ENCODE assay signal across 16 cellular contexts in the genomic region with DNA sequence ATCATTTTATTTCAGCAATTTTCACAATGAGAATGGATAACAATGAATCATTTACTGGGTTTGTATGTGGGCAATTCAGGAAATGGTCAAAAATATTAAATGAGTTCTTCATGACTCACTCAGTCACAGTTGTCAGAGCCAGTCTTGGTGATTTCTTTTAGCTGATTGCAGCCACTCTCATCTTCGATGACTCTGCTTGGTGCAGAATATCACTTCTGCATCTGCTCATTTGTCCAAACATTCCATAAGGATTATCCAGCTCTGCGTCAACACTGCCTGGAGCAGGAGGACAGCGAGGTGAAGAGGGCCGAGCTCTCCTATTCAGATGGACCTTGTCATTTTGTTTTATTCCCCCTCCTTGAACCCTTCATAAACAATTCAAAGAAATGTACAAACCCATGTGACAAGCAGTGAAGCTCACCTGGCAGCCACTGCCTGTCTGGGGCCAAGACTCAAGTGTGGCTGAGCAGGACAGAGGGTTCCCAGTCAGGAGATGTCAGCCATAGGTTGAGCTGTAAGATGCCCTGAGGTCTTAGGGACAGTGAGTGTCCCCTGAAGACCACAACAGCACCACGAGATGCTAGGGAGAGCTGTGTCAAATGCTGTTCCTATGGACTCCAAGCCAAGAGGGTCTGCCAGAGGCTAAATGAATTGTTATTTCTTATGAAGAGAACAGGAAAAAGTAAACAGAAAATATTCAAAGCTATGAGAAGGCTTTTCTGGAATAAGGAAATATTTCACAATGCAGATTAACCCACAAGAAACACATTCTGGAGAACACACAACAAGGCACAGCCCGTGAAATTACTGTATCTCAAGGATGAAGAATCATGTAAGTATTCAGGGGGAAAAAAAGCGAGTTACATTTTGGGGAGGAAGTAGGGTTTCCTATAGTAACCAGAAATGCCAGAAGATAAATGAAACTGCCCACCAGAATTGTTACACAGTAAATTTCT. TPM values are rescaled to one million over a fixed set of nuclear protein-coding genes. Genes with fewer than 3 reads are reported as not detected.
A peak's percentile ranks its signal among the peaks of the same experiment; 100 is the strongest.
DNase-seq lines count a peak whose midpoint lies in the region; ATAC-seq and TF ChIP-seq lines count a peak whose summit lies in the region.
"Had no signal": no experiment of that assay in that cellular context is flagged by ENCODE, and none has a peak within 500 bp of the region (broad histone marks: within the 10 kb centered on the region; RNA-seq: fewer than 3 reads in every experiment).

No MANE protein-coding gene starts in this region.

- TF ChIP-seq CTCF in foreskin fibroblast (IDR thresholded peaks at IDR 0.05; ENCODE audit: low read depth, low read length) (no peak), heart right ventricle (IDR thresholded peaks at IDR 0.05) (no peak), esophagus muscularis mucosa (IDR thresholded peaks at IDR 0.05) (no peak)

- TF ChIP-seq POLR2A in esophagus muscularis mucosa (IDR thresholded peaks at IDR 0.05; ENCODE audit: low read depth) = no peak

- intact Hi-C loops in heart right ventricle (cut with DNase I) (no loop called here), esophagus muscularis mucosa (cut with DNase I) (no loop called here)

- no peak for TF ChIP-seq EP300 in esophagus muscularis mucosa (IDR thresholded peaks at IDR 0.05)

- H3K36me3 ChIP-seq in heart right ventricle (no peaks in the 10 kb centered on the region), esophagus muscularis mucosa (no peaks in the 10 kb centered on the region)
- H3K36me3 ChIP-seq: cardiac muscle cell, ovary, Peyer's patch had no signal

- WGBS in heart right ventricle, 2 donors = 76 to 85% methylated on average over 7 of the region's 7 CpGs
- 79% methylated on average over 7 of the region's 7 CpGs for WGBS in esophagus muscularis mucosa

- H3K27me3 ChIP-seq in heart right ventricle (peaks cover 0 to 6% (median 0%) of the 10 kb centered on the region in 7 donors), esophagus muscularis mucosa (no peaks in the 10 kb centered on the region)
- H3K27me3 ChIP-seq: cardiac muscle cell, ovary, Peyer's patch had no signal

- H3K27ac ChIP-seq in heart right ventricle (no peak overlapping the region), esophagus muscularis mucosa (replicated peaks in 1 of 4) (no peak overlapping the region)
- H3K27ac ChIP-seq: cardiac muscle cell, ovary, Peyer's patch had no signal

- H3K4me1 ChIP-seq in heart right ventricle = no peaks in the 10 kb centered on the region
- H3K4me1 ChIP-seq in esophagus muscularis mucosa = no peaks in the 10 kb centered on the region
- H3K4me1 ChIP-seq: Peyer's patch had no signal

- ATAC-seq in heart right ventricle (no peak), GM21717 (IDR thresholded peaks at IDR 0.05; ENCODE audit: unreplicated experiment) (no peak)

- peaks cover 0 to 2% (median 0%) of the 10 kb centered on the region in 11 donors for H3K9me3 ChIP-seq in heart right ventricle
- H3K9me3 ChIP-seq in esophagus muscularis mucosa = no peaks in the 10 kb centered on the region
- H3K9me3 ChIP-seq: ovary, Peyer's patch had no signal

- H3K4me3 ChIP-seq in foreskin fibroblast (ENCODE audit: low read depth in 1 of 2, low read length in 2 of 2) (no peak overlapping the region), heart right ventricle (no peak overlapping the region), esophagus muscularis mucosa (no peak overlapping the region)
- H3K4me3 ChIP-seq: cardiac muscle cell, ovary, Peyer's patch had no signal

- peak; percentile 93 for DNase-seq in A172 (ENCODE audit: low spot score)
- DNase-seq in HCEC 1CT = peak; percentile 92
- peak; percentile 52 for DNase-seq in T1000 (lab: John Stamatoyannopoulos, UW)
- DNase-seq in foreskin fibroblast = peak; percentile 95 to 97
- no peak for DNase-seq in heart right ventricle
- no peak for DNase-seq in esophagus muscularis mucosa (ENCODE audit: extremely low spot score)
- no peak for DNase-seq in NCI-H345 (lab: John Stamatoyannopoulos, UW)
- DNase-seq: 8988T; activated T-cell treated with anti-CD3 and anti-CD28 coated beads, Interleukin-2, amount 50 U/mL, for 24 hours; foreskin melanocyte; ovary; Peyer's patch; stimulated activated CD4-positive, alpha-beta T cell treated with anti-CD3 and anti-CD28 coated beads, Interleukin-2, amount 100 ng/mL, for 48 hours; stimulated activated naive CD4-positive, alpha-beta T cell treated with Interleukin-2 at 50 U/mL for 16 hours had no signal

RNA-seq across cellular contexts. Expression of a gene that starts 33.1 kb away (rescaled TPM):
- 75.4 and 79.3 TPM in 2 replicates for total RNA-seq in A172 (2014; rRNA removed; shearing (Covaris generic))
- total RNA-seq in heart right ventricle (10 to 100 TPM in 5 of 10 donors, 1 to 10 TPM in 5; 5.0 to 13.5 (median 9.2) TPM), esophagus muscularis mucosa (100 to 1,000 TPM in 2 of 4 donors, 10 to 100 TPM in 2; 79.3 to 125 (median 110) TPM)
- polyA plus RNA-seq in heart right ventricle = 1 to 10 TPM; 1.9 to 4.2 TPM

Comparison
In these comparisons a context has a peak if more than half of its experiments do, and no peak if none do; other contexts are left out.
1. DNase-seq: peak in A172 (single experiment), HCEC 1CT (single experiment), T1000 (single experiment) and foreskin fibroblast (2 of 2); none in heart right ventricle (0 of 2), esophagus muscularis mucosa (single experiment) and NCI-H345 (single experiment).